26 cellular contexts compared by ENCODE assay signal in the genomic region with DNA sequence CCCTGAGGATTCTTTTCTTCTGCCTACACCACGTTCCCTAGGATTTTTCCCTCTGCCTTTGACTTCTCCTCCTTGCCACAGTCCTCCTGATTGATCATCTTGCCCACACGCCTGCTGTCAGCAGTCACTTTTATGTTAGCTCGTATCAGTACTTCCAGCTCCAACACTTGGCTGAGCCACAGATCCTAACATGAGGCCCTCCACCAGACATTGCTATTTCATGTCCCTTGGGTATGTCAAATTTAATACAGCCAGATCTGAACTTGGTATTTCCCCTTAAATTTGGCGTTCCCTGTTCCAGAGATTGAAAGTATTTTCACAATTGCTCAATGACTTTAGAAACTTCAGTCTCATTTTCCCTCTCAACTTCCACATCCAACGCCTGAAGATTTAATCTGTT.
"Had no signal": no experiment of that assay in that cellular context is flagged by ENCODE, and none has a peak within 500 bp of the region (broad histone marks: within the 10 kb centered on the region; RNA-seq: fewer than 3 reads in every experiment).

No MANE protein-coding gene starts in this region.

- H3K4me3 ChIP-seq: esophagus muscularis mucosa, gastrocnemius medialis, pancreas, prostate gland, stomach, suprapubic skin, tibial nerve had no signal

- DNase-seq: activated CD4-positive, alpha-beta T cell treated with anti-CD3 and anti-CD28 coated beads for 48 hours; activated CD4-positive, alpha-beta T cell treated with anti-CD3 and anti-CD28 coated beads, Interleukin-2, amount 50 U/mL, for 48 hours; activated CD8-positive, alpha-beta memory T cell treated with anti-CD3 and anti-CD28 coated beads for 24 hours; activated effector memory CD4-positive, alpha-beta T cell treated with Interleukin-2 at 50 U/mL for 16 hours; activated naive CD4-positive, alpha-beta T cell treated with Interleukin-2 at 50 U/mL for 16 hours; activated naive CD8-positive, alpha-beta T cell treated with anti-CD3 and anti-CD28 coated beads, Interleukin-2, amount 10 ng/mL, durations not matched to agents 7 days and 5 days; amygdala; endodermal cell; gastrocnemius medialis; glutamatergic neuron; midbrain; naive thymus-derived CD4-positive, alpha-beta T cell; pancreas; retina; stimulated activated CD4-positive, alpha-beta T cell treated with anti-CD3 and anti-CD28 coated beads, Interleukin-15, amount 100 ng/mL, for 24 hours; stimulated activated CD4-positive, alpha-beta T cell treated with anti-CD3 and anti-CD28 coated beads, Interleukin-2, amount 100 ng/mL, for 24 hours; stimulated activated naive B cell treated with anti-CD40 and anti-IgM and Interleukin-4, amounts not matched to agents 10 μg/mL and 1 μg/mL and 100 μg/mL, for 72 hours; stomach; T-helper 17 cell; T1000; WERI-Rb-1 had no signal

- H3K27me3 ChIP-seq: esophagus muscularis mucosa, gastrocnemius medialis, pancreas, stomach, suprapubic skin, tibial nerve had no signal

- H3K36me3 ChIP-seq: esophagus muscularis mucosa, gastrocnemius medialis, pancreas, prostate gland, stomach, suprapubic skin, WERI-Rb-1 had no signal

- H3K9me3 ChIP-seq: gastrocnemius medialis, pancreas, prostate gland, suprapubic skin had no signal

- H3K4me1 ChIP-seq: pancreas, prostate gland, suprapubic skin had no signal

- ATAC-seq: activated CD4-positive, CD25-positive, alpha-beta regulatory T cell treated with anti-CD3 and anti-CD28 coated beads, Interleukin-2, amount 50 U/mL, for 24 hours; naive thymus-derived CD4-positive, alpha-beta T cell; pancreas; stimulated activated naive B cell treated with anti-CD40 and anti-IgM and Interleukin-4, amounts not matched to agents 10 μg/mL and 1 μg/mL and 100 μg/mL, for 72 hours; T-helper 17 cell had no signal

- H3K27ac ChIP-seq: esophagus muscularis mucosa, pancreas, prostate gland, stomach, suprapubic skin, tibial nerve, WERI-Rb-1 had no signal
